Comparison of ENCODE assay signal across 24 cellular contexts in genomic region chr2:95082479-95082878, GRCh38. TPM values are rescaled to one million over a fixed set of nuclear protein-coding genes. Genes with fewer than 3 reads are reported as not detected.
DNase-seq lines count a peak whose midpoint lies in the region; ATAC-seq, FAIRE-seq and TF ChIP-seq lines count a peak whose summit lies in the region.
"Had no signal": no experiment of that assay in that cellular context is flagged by ENCODE, and none has a peak within 500 bp of the region (broad histone marks: within the 10 kb centered on the region; RNA-seq: fewer than 3 reads in every experiment).

No MANE protein-coding gene starts in this region.

- CTCF ChIA-PET in mammary epithelial cell (lab: Charles Lee; ENCODE audit: low non-redundant PET), result no interaction called here
- CTCF ChIA-PET in MCF 10A (lab: Yijun Ruan, JAX), result interaction anchor here (0.9 to 4.9 kb wide), 4 partner anchors 9 to 96 kb away, joined by 4 to 86 read pairs (median 5); no protein-coding TSS in a partner anchor

- in situ Hi-C loops in mammary epithelial cell (cut with MboI; ENCODE audit: low sequenced_read_pairs in 2 of 2), result no loop called here

- dilution Hi-C loops in mammary epithelial cell (cut with HindIII; ENCODE audit: low sequenced_read_pairs), result no loop called here

- H3K4me1 Mint-ChIP-seq in MCF 10A (ENCODE audit: insufficient read depth, unreplicated experiment), result no peaks in the 10 kb centered on the region

- no peaks in the 10 kb centered on the region for H3K9me3 ChIP-seq in mammary epithelial cell (replicated peaks; ENCODE audit: insufficient read depth, low read length)
- H3K9me3 ChIP-seq: BLaER1 had no signal

- FAIRE-seq in bronchial epithelial cell (lab: Jason Lieb, UNC), result no peak
- FAIRE-seq: G401.6, GM12891, GM19239, HepG2 had no signal

- H2AFZ ChIP-seq in mammary epithelial cell (ENCODE audit: low read depth, low read length), result no peak overlapping the region

- no peak for ATAC-seq in GM21529 (IDR thresholded peaks at IDR 0.05; ENCODE audit: unreplicated experiment)
- ATAC-seq: A549; CD8-positive, alpha-beta T cell; HCT116; HepG2 had no signal

- POLR2A ChIA-PET in MCF 10A (lab: Yijun Ruan, JAX), result no interaction called here

- intact Hi-C loops in mammary epithelial cell (cut with micrococcal nuclease), result no loop called here
- intact Hi-C loops in MCF 10A (cut with micrococcal nuclease), result no loop called here

- no peak overlapping the region for H3K9ac ChIP-seq in mammary epithelial cell (ENCODE audit: insufficient read depth, low read length)
- H3K9ac ChIP-seq: BLaER1 had no signal

- H3K9me3 Mint-ChIP-seq in MCF 10A (ENCODE audit: unreplicated experiment), result peaks cover 6% of the 10 kb centered on the region
- H3K9me3 Mint-ChIP-seq: CD8-positive, alpha-beta T cell; HFFc6 had no signal

- no peak overlapping the region for H3K27ac Mint-ChIP-seq in MCF 10A (ENCODE audit: low read depth, unreplicated experiment)
- H3K27ac Mint-ChIP-seq: CD14-positive monocyte; CD8-positive, alpha-beta T cell; HFFc6; IgD-negative memory B cell had no signal

- H3K36me3 ChIP-seq in mammary epithelial cell (ENCODE audit: insufficient read depth, low read length), result peaks cover 11% of the 10 kb centered on the region
- H3K36me3 ChIP-seq in bronchial epithelial cell (ENCODE audit: control insufficient read depth, insufficient read depth, low read length), result peaks cover 4% of the 10 kb centered on the region

- no peaks in the 10 kb centered on the region for H3K4me1 ChIP-seq in mammary epithelial cell (ENCODE audit: insufficient read depth, low read length)

- H3K27me3 ChIP-seq in mammary epithelial cell (ENCODE audit: insufficient read depth, low read length), result no peaks in the 10 kb centered on the region
- H3K27me3 ChIP-seq in bronchial epithelial cell (ENCODE audit: control insufficient read depth, insufficient read depth, low read length), result peaks cover 2% of the 10 kb centered on the region
- H3K27me3 ChIP-seq: BLaER1 had no signal

- TF ChIP-seq CTCF in mammary epithelial cell (conservative IDR thresholded peaks at IDR 0.05 in 1 of 2, IDR thresholded peaks at IDR 0.05 in 1 of 2; ENCODE audit: extremely low read depth in 1 of 2, insufficient read depth in 1 of 2, low read depth in 1 of 2, low read length in 2 of 2) (no peak), MCF 10A (IDR thresholded peaks at IDR 0.05; ENCODE audit: unreplicated experiment) (no peak), bronchial epithelial cell (IDR thresholded peaks at IDR 0.05; ENCODE audit: insufficient read depth, low read length, severe bottlenecking) (no peak), foreskin fibroblast (IDR thresholded peaks at IDR 0.05; ENCODE audit: low read depth, low read length) (no peak)

- H3K27ac ChIP-seq in mammary epithelial cell (ENCODE audit: insufficient read depth, low read depth, low read length), result no peak overlapping the region
- H3K27ac ChIP-seq: 22Rv1, A549, BLaER1 had no signal

- BruUV-seq in mammary epithelial cell (replicated peaks; lab: Mats Ljungman, UMichigan) (no TSS peak), MCF 10A (replicated peaks; lab: Mats Ljungman, UMichigan) (no TSS peak)

- H3K4me3 Mint-ChIP-seq in MCF 10A (ENCODE audit: unreplicated experiment), result no peak overlapping the region
- H3K4me3 Mint-ChIP-seq: CD14-positive monocyte; CD8-positive, alpha-beta T cell; HFFc6; IgD-negative memory B cell had no signal

- H4K20me1 ChIP-seq in mammary epithelial cell (ENCODE audit: insufficient read depth, low read length), result no peaks in the 10 kb centered on the region
- H4K20me1 ChIP-seq: BLaER1 had no signal

- H3K4me3 ChIP-seq in mammary epithelial cell (replicated peaks in 1 of 3; ENCODE audit: insufficient read depth in 1 of 3, low read depth in 2 of 3, low read length in 3 of 3) (no peak overlapping the region), bronchial epithelial cell (ENCODE audit: low read depth, low read length) (no peak overlapping the region), foreskin fibroblast (ENCODE audit: low read depth in 1 of 2, low read length in 2 of 2) (no peak overlapping the region)
- H3K4me3 ChIP-seq: A549, BLaER1 had no signal

- H3K4me2 ChIP-seq in mammary epithelial cell (ENCODE audit: insufficient read depth, low read depth, low read length), result no peak overlapping the region
- H3K4me2 ChIP-seq: A549, BLaER1 had no signal

- peaks cover 7% of the 10 kb centered on the region for H3K27me3 Mint-ChIP-seq in MCF 10A (ENCODE audit: insufficient read depth, unreplicated experiment)

- peaks cover 25% of the 10 kb centered on the region for H3K36me3 Mint-ChIP-seq in MCF 10A (ENCODE audit: insufficient read depth, unreplicated experiment)

- 94% methylated on average over 2 of the region's 2 CpGs for WGBS in mammary epithelial cell (ENCODE audit: low coverage, missing lambda C conversion rate)

- peak; percentile 17 for DNase-seq in mammary epithelial cell
- no peak for DNase-seq in MCF 10A (ENCODE audit: unreplicated experiment)
- DNase-seq in bronchial epithelial cell (ENCODE audit: low read depth), result peak; percentile 22
- DNase-seq in foreskin fibroblast, result peak; percentile 21 to 54
- DNase-seq in T-helper 1 cell, result no peak
- DNase-seq in ecto neural progenitor cell (ENCODE audit: low spot score), result no peak
- DNase-seq: AML-193; CD8-positive, alpha-beta T cell; COR-L47; DMS 273 treated with DMSO at 0.1 percent for 48 hours; GOT3; H7; HFFc6 had no signal

- H3K79me2 ChIP-seq in mammary epithelial cell (ENCODE audit: insufficient read depth, low read length), result no peaks in the 10 kb centered on the region

RNA-seq across cellular contexts. Expression of gene MRPS5, which starts 39.1 kb away (rescaled TPM):
- total RNA-seq in mammary epithelial cell (10 to 100 TPM; 21.7 to 46.8 TPM), MCF 10A (2022) (61.0 and 74.2 TPM in 2 replicates), bronchial epithelial cell (59.5 and 59.8 TPM in 2 replicates)
- 43.9 TPM for polyA plus RNA-seq in mammary epithelial cell
- 42.6 TPM for polyA minus RNA-seq in mammary epithelial cell

RNA-seq across cellular contexts. Expression of gene MAL, which starts 57.0 kb away (rescaled TPM):
- total RNA-seq in mammary epithelial cell (not detected), MCF 10A (2022) (not detected in 2 replicates), bronchial epithelial cell (1.1 and 11.0 TPM in 2 replicates)
- polyA plus RNA-seq in mammary epithelial cell, result not detected
- not detected for polyA minus RNA-seq in mammary epithelial cell
- total RNA-seq: HepG2, HFFc6 had no signal
- polyA plus RNA-seq: A549, HepG2 had no signal

Comparison
In these comparisons a context has a peak if more than half of its experiments do, and no peak if none do; other contexts are left out.
1. DNase-seq: peak in mammary epithelial cell (single experiment), bronchial epithelial cell (single experiment) and foreskin fibroblast (2 of 2); none in MCF 10A (single experiment), T-helper 1 cell (0 of 5) and ecto neural progenitor cell (single experiment).